8 cellular contexts compared by ENCODE assay signal in genomic region chr4:77156533-77156911, GRCh38. TPM values are rescaled to one million over a fixed set of nuclear protein-coding genes. Genes with fewer than 3 reads are reported as not detected.
A peak's percentile ranks its signal among the peaks of the same experiment; 100 is the strongest.
DNase-seq lines count a peak whose midpoint lies in the region; ATAC-seq and TF ChIP-seq lines count a peak whose summit lies in the region.

No MANE protein-coding gene starts in this region.

- peak; percentile 83 for ATAC-seq in GM18502 (IDR thresholded peaks at IDR 0.05; ENCODE audit: poor library complexity, unreplicated experiment)
- peak; percentile 85 for ATAC-seq in HG02885 (IDR thresholded peaks at IDR 0.05; ENCODE audit: poor library complexity, unreplicated experiment)

- peaks cover 31% of the 10 kb centered on the region for H3K4me1 Mint-ChIP-seq in T-helper 1 cell treated with Interleukin-12 subunit alpha and Interleukin-12 subunit beta and Interleukin-4 antibody, amounts not matched to agents 30 μg/mL and 1 μg/mL, for 36 hours (ENCODE audit: low read depth)

- TF ChIP-seq CTCF in astrocyte of the spinal cord (IDR thresholded peaks at IDR 0.05; ENCODE audit: low read depth, low read length) (no peak), hepatocyte (IDR thresholded peaks at IDR 0.05; ENCODE audit: poor library complexity) (no peak)

- H3K4me3 ChIP-seq in astrocyte of the spinal cord (ENCODE audit: low read depth, low read length) (peak overlapping the region; percentile 94), hepatocyte (peak overlapping the region; percentile 18)

- no peaks in the 10 kb centered on the region for H3K36me3 ChIP-seq in hepatocyte (replicated peaks; ENCODE audit: insufficient read depth, low read depth)

- 1% methylated on average over 17 of the region's 17 CpGs for WGBS in hepatocyte (ENCODE audit: low lambda C conversion rate, missing lambda C conversion rate)

- peaks cover 14% of the 10 kb centered on the region for H3K36me3 Mint-ChIP-seq in T-helper 1 cell treated with Interleukin-12 subunit alpha and Interleukin-12 subunit beta and Interleukin-4 antibody, amounts not matched to agents 30 μg/mL and 1 μg/mL, for 36 hours (ENCODE audit: low read depth)

- no peaks in the 10 kb centered on the region for H3K9me3 Mint-ChIP-seq in T-helper 1 cell treated with Interleukin-12 subunit alpha and Interleukin-12 subunit beta and Interleukin-4 antibody, amounts not matched to agents 30 μg/mL and 1 μg/mL, for 36 hours

- in situ Hi-C loops in astrocyte of the spinal cord (cut with HindIII; ENCODE audit: low sequenced_read_pairs): no loop called here

- H3K27me3 ChIP-seq in hepatocyte: no peaks in the 10 kb centered on the region

- DNase-seq in NCI-H1694 (lab: John Stamatoyannopoulos, UW) (peak; percentile 95), astrocyte of the spinal cord (ENCODE audit: low read depth, low spot score) (peak; percentile 100), hepatocyte (ENCODE audit: low spot score) (peak; percentile 98), renal cortical epithelial cell (ENCODE audit: low read depth) (peak; percentile 100), mesenteric fat pad (ENCODE audit: low spot score) (no peak)

- H3K27me3 Mint-ChIP-seq in T-helper 1 cell treated with Interleukin-12 subunit alpha and Interleukin-12 subunit beta and Interleukin-4 antibody, amounts not matched to agents 30 μg/mL and 1 μg/mL, for 36 hours (ENCODE audit: low read depth): no peaks in the 10 kb centered on the region

- H2AFZ ChIP-seq in hepatocyte: peak overlapping the region; percentile 42

- H3K9me2 ChIP-seq in hepatocyte (replicated peaks; ENCODE audit: insufficient read depth): no peaks in the 10 kb centered on the region

- peak overlapping the region; percentile 97 for H3K27ac Mint-ChIP-seq in T-helper 1 cell treated with Interleukin-12 subunit alpha and Interleukin-12 subunit beta and Interleukin-4 antibody, amounts not matched to agents 30 μg/mL and 1 μg/mL, for 36 hours

- H3K9me3 ChIP-seq in hepatocyte (ENCODE audit: low read depth): no peaks in the 10 kb centered on the region

- H3K27ac ChIP-seq in hepatocyte: peak overlapping the region; percentile 96

- H3K4me2 ChIP-seq in hepatocyte: peak overlapping the region; percentile 76

- peak overlapping the region; percentile 98 for H3K4me3 Mint-ChIP-seq in T-helper 1 cell treated with Interleukin-12 subunit alpha and Interleukin-12 subunit beta and Interleukin-4 antibody, amounts not matched to agents 30 μg/mL and 1 μg/mL, for 36 hours

- peaks cover 28% of the 10 kb centered on the region for H4K20me1 ChIP-seq in hepatocyte (ENCODE audit: insufficient read depth, poor library complexity, severe bottlenecking)

- peaks cover 34% of the 10 kb centered on the region for H3K4me1 ChIP-seq in hepatocyte (ENCODE audit: insufficient read depth)

- peaks cover 43% of the 10 kb centered on the region for H3K79me2 ChIP-seq in hepatocyte

RNA-seq across cellular contexts. Expression of gene CCNG2, which starts 0.5 kb away (rescaled TPM):
- 127 and 134 TPM in 2 replicates for total RNA-seq in hepatocyte
- polyA plus RNA-seq in hepatocyte: 69.8 and 73.8 TPM in 2 replicates
- total RNA-seq in renal cortical epithelial cell: 43.1 and 153 TPM in 2 replicates
- total RNA-seq in mesenteric fat pad: 28.6 TPM
